8 cellular contexts compared by ENCODE assay signal in genomic region chr5:36301858-36302603, GRCh38. TPM values are rescaled to one million over a fixed set of nuclear protein-coding genes. Genes with fewer than 3 reads are reported as not detected.
DNase-seq lines count a peak whose midpoint lies in the region; ATAC-seq and TF ChIP-seq lines count a peak whose summit lies in the region.

RANBP3L (minus strand) TSS chr5:36301902; CDS start chr5:36301416, 486 bp downstream.

- H3K4me1 ChIP-seq in HAP-1 (peaks cover 28% of the 10 kb centered on the region), Peyer's patch (no peaks in the 10 kb centered on the region)

- H3K27ac ChIP-seq in Peyer's patch = peak within 1 kb of the TSS in 3 of 4 donors; percentile 15 to 63 (median 28)

- ATAC-seq in HG03135 (IDR thresholded peaks at IDR 0.05; ENCODE audit: unreplicated experiment) = no peak

- H3K4me3 ChIP-seq in HAP-1 = no peak within 1 kb of the TSS
- H3K4me3 ChIP-seq in Peyer's patch = peak within 1 kb of the TSS in 1 of 4 donors; percentile 8

- TF ChIP-seq POLR2A in Peyer's patch (IDR thresholded peaks at IDR 0.05) = no peak

- no peak for TF ChIP-seq CTCF in Peyer's patch (IDR thresholded peaks at IDR 0.05)

- H3K27me3 ChIP-seq in HAP-1 (ENCODE audit: low read depth) (no peaks in the 10 kb centered on the region), Peyer's patch (no peaks in the 10 kb centered on the region)

- H3K9me3 ChIP-seq in HAP-1 (no peaks in the 10 kb centered on the region; the same call in 1 of the 2 replicates), Peyer's patch (no peaks in the 10 kb centered on the region)

- in situ Hi-C loops in HAP-1 (cut with MboI; ENCODE audit: low sequenced_read_pairs) = no loop called here

- peak; percentile 64 to 81 for DNase-seq in HAP-1 (ENCODE audit: low spot score in 2 of 2)
- no peak for DNase-seq in Peyer's patch
- peak; percentile 13 for DNase-seq in foreskin melanocyte
- DNase-seq in putamen (ENCODE audit: low spot score) = peak; percentile 42
- no peak for DNase-seq in stimulated activated CD4-positive, alpha-beta T cell treated with anti-CD3 and anti-CD28 coated beads, Interleukin-1b, Interleukin-23, amount 100 ng/mL, for 48 hours
- DNase-seq in activated gamma-delta T cell (lab: John Stamatoyannopoulos, UW) = no peak
- no peak for DNase-seq in T-helper 9 cell

- H3K36me3 ChIP-seq in HAP-1 (replicated peaks) = no peaks in the 10 kb centered on the region
- no peaks in the 10 kb centered on the region for H3K36me3 ChIP-seq in Peyer's patch

RNA-seq across cellular contexts. Expression of gene RANBP3L, which starts in this region (rescaled TPM):
- under 1 TPM in 1 of 4 donors, not detected in 3; 0.54 TPM for total RNA-seq in Peyer's patch

Comparison
In these comparisons a context has a peak if more than half of its experiments do, and no peak if none do; other contexts are left out.
1. DNase-seq: peak in HAP-1 (2 of 2), foreskin melanocyte (single experiment) and putamen (single experiment); none in Peyer's patch (0 of 3), stimulated activated CD4-positive, alpha-beta T cell treated with anti-CD3 and anti-CD28 coated beads, Interleukin-1b, Interleukin-23, amount 100 ng/mL, for 48 hours (single experiment), activated gamma-delta T cell (single experiment) and T-helper 9 cell (single experiment).